In genomic region chr1:114467491-114467890, GRCh38 we compare ENCODE assay signal across 1 cellular context.
TF ChIP-seq lines count a peak whose summit lies in the region.

No MANE protein-coding gene starts in this region.

TF ChIP-seq in GM23338, 12 proteins besides CTCF, POLR2A, EP300 and RAD21 (continued from another document):
- TF ChIP-seq ZNF462 (CRISPR knock-in tag; IDR thresholded peaks at IDR 0.05) (no peak), CREB1 (CRISPR knock-in tag; IDR thresholded peaks at IDR 0.05; ENCODE audit: low read depth) (no peak), ZNF331 (CRISPR knock-in tag; IDR thresholded peaks at IDR 0.05; ENCODE audit: low read depth) (no peak), POLR2AphosphoS5 (IDR thresholded peaks at IDR 0.05; ENCODE audit: low read depth) (no peak), STAT1 (IDR thresholded peaks at IDR 0.05; ENCODE audit: unreplicated experiment) (no peak), EZH2 (IDR thresholded peaks at IDR 0.05; ENCODE audit: low read depth, unreplicated experiment) (no peak), ETS1 (IDR thresholded peaks at IDR 0.05) (no peak), REST (IDR thresholded peaks at IDR 0.05; ENCODE audit: unreplicated experiment) (no peak), EZH2phosphoT487 (IDR thresholded peaks at IDR 0.05; ENCODE audit: unreplicated experiment) (no peak), JUNB (IDR thresholded peaks at IDR 0.05; ENCODE audit: unreplicated experiment) (no peak)
